14 cellular contexts compared by ENCODE assay signal in the genomic region with DNA sequence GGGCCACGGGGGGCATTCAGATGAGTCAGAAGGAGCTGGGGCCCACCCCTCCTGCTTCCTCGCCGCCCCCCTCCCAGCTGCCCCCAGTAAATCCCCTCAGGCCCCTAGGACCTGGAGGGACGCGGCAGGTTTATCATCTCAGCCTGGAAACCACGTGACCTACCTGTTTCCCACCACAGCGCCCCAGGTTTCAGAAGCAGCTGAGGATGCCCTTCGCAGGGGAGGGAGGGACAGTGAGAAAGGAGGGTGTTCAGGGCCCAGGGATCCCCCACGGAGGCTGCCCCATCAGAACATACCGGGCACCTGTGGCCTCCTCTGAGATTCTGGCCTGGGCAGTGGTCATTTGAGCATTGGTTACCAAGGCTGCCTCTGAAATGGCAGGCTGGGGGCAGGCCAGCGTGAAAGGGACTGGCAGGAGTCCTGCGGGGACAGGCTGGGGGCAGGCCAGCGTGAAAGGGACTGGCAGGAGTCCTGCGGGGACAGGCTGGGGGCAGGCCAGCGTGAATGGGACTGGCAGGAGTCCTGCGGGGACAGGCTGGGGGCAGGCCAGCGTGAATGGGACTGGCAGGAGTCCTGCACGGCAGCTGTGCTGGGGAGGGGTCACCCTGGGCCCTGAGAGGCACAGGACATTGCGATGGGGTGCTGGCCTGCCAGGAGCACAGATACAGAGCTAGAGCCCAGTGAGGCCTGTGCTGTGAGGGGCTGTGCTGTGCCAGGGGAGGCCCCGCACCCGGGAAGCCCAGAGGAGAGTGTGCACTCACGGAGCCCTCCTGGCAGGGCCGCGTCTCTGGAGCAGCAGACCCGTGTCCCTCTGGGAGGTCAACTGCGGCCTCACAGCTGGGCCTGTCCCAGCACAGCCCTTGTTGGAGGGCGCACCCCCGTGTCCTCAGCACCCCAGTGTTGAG. TPM values are rescaled to one million over a fixed set of nuclear protein-coding genes. Genes with fewer than 3 reads are reported as not detected.
DNase-seq lines count a peak whose midpoint lies in the region; ATAC-seq and TF ChIP-seq lines count a peak whose summit lies in the region.
"Had no signal": no experiment of that assay in that cellular context is flagged by ENCODE, and none has a peak within 500 bp of the region (broad histone marks: within the 10 kb centered on the region; RNA-seq: fewer than 3 reads in every experiment).

No MANE protein-coding gene starts in this region.

- TF ChIP-seq CTCF in type B pancreatic cell (conservative IDR thresholded peaks at IDR 0.05): no peak

- H3K4me1 Mint-ChIP-seq in activated CD4-positive, alpha-beta memory T cell treated with anti-CD3 and anti-CD28 coated beads for 36 hours (ENCODE audit: low read depth): peaks cover 2% of the 10 kb centered on the region
- no peaks in the 10 kb centered on the region for H3K4me1 Mint-ChIP-seq in activated CD4-positive, alpha-beta memory T cell treated with anti-CD3 and anti-CD28 coated beads, Interleukin-2, amount 10 ng/mL, durations not matched to agents 7 days and 5 days
- H3K4me1 Mint-ChIP-seq in type B pancreatic cell (ENCODE audit: unreplicated experiment): peaks cover 13% of the 10 kb centered on the region

- POLR2A ChIA-PET in activated CD4-positive, alpha-beta memory T cell treated with anti-CD3 and anti-CD28 coated beads for 36 hours (lab: Charles Lee): no interaction called here
- POLR2A ChIA-PET in activated CD4-positive, alpha-beta memory T cell treated with anti-CD3 and anti-CD28 coated beads, Interleukin-2, amount 10 ng/mL, durations not matched to agents 7 days and 5 days (lab: Charles Lee): no interaction called here

- no peak overlapping the region for H3K27ac Mint-ChIP-seq in activated CD4-positive, alpha-beta memory T cell treated with anti-CD3 and anti-CD28 coated beads for 36 hours
- H3K27ac Mint-ChIP-seq in activated CD4-positive, alpha-beta memory T cell treated with anti-CD3 and anti-CD28 coated beads, Interleukin-2, amount 10 ng/mL, durations not matched to agents 7 days and 5 days: no peak overlapping the region
- H3K27ac Mint-ChIP-seq in type B pancreatic cell: no peak overlapping the region
- H3K27ac Mint-ChIP-seq: activated naive CD4-positive, alpha-beta T cell treated with anti-CD3 and anti-CD28 coated beads for 36 hours; natural killer cell treated with Interleukin-12 subunit alpha and Interleukin-12 subunit beta and Interleukin-15 and Interleukin-18, amount 100 ng/mL, for 72 hours had no signal

- no peaks in the 10 kb centered on the region for H3K36me3 Mint-ChIP-seq in activated CD4-positive, alpha-beta memory T cell treated with anti-CD3 and anti-CD28 coated beads for 36 hours
- H3K36me3 Mint-ChIP-seq in activated CD4-positive, alpha-beta memory T cell treated with anti-CD3 and anti-CD28 coated beads, Interleukin-2, amount 10 ng/mL, durations not matched to agents 7 days and 5 days (ENCODE audit: low read depth): no peaks in the 10 kb centered on the region
- no peaks in the 10 kb centered on the region for H3K36me3 Mint-ChIP-seq in type B pancreatic cell
- H3K36me3 Mint-ChIP-seq: natural killer cell treated with Interleukin-12 subunit alpha and Interleukin-12 subunit beta and Interleukin-15 and Interleukin-18, amount 100 ng/mL, for 72 hours had no signal

- CTCF ChIA-PET in activated CD4-positive, alpha-beta memory T cell treated with anti-CD3 and anti-CD28 coated beads for 36 hours (lab: Charles Lee): no interaction called here
- CTCF ChIA-PET in activated CD4-positive, alpha-beta memory T cell treated with anti-CD3 and anti-CD28 coated beads, Interleukin-2, amount 10 ng/mL, durations not matched to agents 7 days and 5 days (lab: Charles Lee): no interaction called here

- no peaks in the 10 kb centered on the region for H3K9me3 Mint-ChIP-seq in activated CD4-positive, alpha-beta memory T cell treated with anti-CD3 and anti-CD28 coated beads for 36 hours
- H3K9me3 Mint-ChIP-seq in activated CD4-positive, alpha-beta memory T cell treated with anti-CD3 and anti-CD28 coated beads, Interleukin-2, amount 10 ng/mL, durations not matched to agents 7 days and 5 days: no peaks in the 10 kb centered on the region
- no peaks in the 10 kb centered on the region for H3K9me3 Mint-ChIP-seq in type B pancreatic cell
- H3K9me3 Mint-ChIP-seq: activated naive CD4-positive, alpha-beta T cell treated with anti-CD3 and anti-CD28 coated beads for 36 hours; natural killer cell treated with Interleukin-12 subunit alpha and Interleukin-12 subunit beta and Interleukin-15 and Interleukin-18, amount 100 ng/mL, for 72 hours had no signal

- peaks cover 4% of the 10 kb centered on the region for H3K27me3 Mint-ChIP-seq in activated CD4-positive, alpha-beta memory T cell treated with anti-CD3 and anti-CD28 coated beads for 36 hours
- H3K27me3 Mint-ChIP-seq in activated CD4-positive, alpha-beta memory T cell treated with anti-CD3 and anti-CD28 coated beads, Interleukin-2, amount 10 ng/mL, durations not matched to agents 7 days and 5 days: peaks cover 2% of the 10 kb centered on the region
- peaks cover 10% of the 10 kb centered on the region for H3K27me3 Mint-ChIP-seq in type B pancreatic cell

- intact Hi-C loops in activated CD4-positive, alpha-beta memory T cell treated with anti-CD3 and anti-CD28 coated beads for 36 hours (cut with micrococcal nuclease): no loop called here
- intact Hi-C loops in Right ventricle myocardium inferior (cut with DNase I): loop anchor here (1.0 kb wide), 1 partner anchor 76 kb away; a partner anchor contains a TSS

- DNase-seq in activated CD4-positive, alpha-beta memory T cell treated with anti-CD3 and anti-CD28 coated beads for 36 hours: peak; percentile 7
- DNase-seq in activated CD4-positive, alpha-beta memory T cell treated with anti-CD3 and anti-CD28 coated beads, Interleukin-2, amount 10 ng/mL, durations not matched to agents 7 days and 5 days: no peak
- DNase-seq in Right ventricle myocardium inferior (ENCODE audit: missing footprints): peak; percentile 82
- DNase-seq in mesenteric fat pad (ENCODE audit: low spot score): peak; percentile 88
- peak; percentile 68 for DNase-seq in type B pancreatic cell (ENCODE audit: extremely low spot score, unreplicated experiment)
- no peak for DNase-seq in DMS 273 treated with DMSO at 0.1 percent for 48 hours (lab: John Stamatoyannopoulos, UW)
- DNase-seq in NCI-H2107 treated with DMSO at 0.1 percent for 48 hours (lab: John Stamatoyannopoulos, UW; ENCODE audit: unreplicated experiment): no peak
- DNase-seq: activated CD4-positive, alpha-beta T cell treated with anti-CD3 and anti-CD28 coated beads, Interleukin-2, amount 50 U/mL, for 4 hours; activated naive CD4-positive, alpha-beta T cell treated with anti-CD3 and anti-CD28 coated beads for 36 hours; NCI-H2171 treated with DMSO at 0.1 percent for 48 hours; OCI-M1 had no signal

- no peak overlapping the region for H3K4me3 Mint-ChIP-seq in activated CD4-positive, alpha-beta memory T cell treated with anti-CD3 and anti-CD28 coated beads for 36 hours
- no peak overlapping the region for H3K4me3 Mint-ChIP-seq in activated CD4-positive, alpha-beta memory T cell treated with anti-CD3 and anti-CD28 coated beads, Interleukin-2, amount 10 ng/mL, durations not matched to agents 7 days and 5 days
- no peak overlapping the region for H3K4me3 Mint-ChIP-seq in type B pancreatic cell
- H3K4me3 Mint-ChIP-seq: activated naive CD4-positive, alpha-beta T cell treated with anti-CD3 and anti-CD28 coated beads for 36 hours; natural killer cell treated with Interleukin-12 subunit alpha and Interleukin-12 subunit beta and Interleukin-15 and Interleukin-18, amount 100 ng/mL, for 72 hours had no signal

- ATAC-seq in Right ventricle myocardium inferior (peak; percentile 88), HG03342 (IDR thresholded peaks at IDR 0.05; ENCODE audit: unreplicated experiment) (no peak)

RNA-seq across cellular contexts. Expression of a gene that starts 1.6 kb away (rescaled TPM):
- total RNA-seq in activated CD4-positive, alpha-beta memory T cell treated with anti-CD3 and anti-CD28 coated beads for 36 hours: under 1 TPM; 0.31 to 0.36 TPM
- total RNA-seq in activated CD4-positive, alpha-beta memory T cell treated with anti-CD3 and anti-CD28 coated beads, Interleukin-2, amount 10 ng/mL, durations not matched to agents 7 days and 5 days: under 1 TPM; 0.38 to 0.43 TPM
- total RNA-seq in Right ventricle myocardium inferior (0.30 TPM), mesenteric fat pad (1.1 TPM), type B pancreatic cell (ENCODE audit: low replicate concordance) (0.19 and 0.51 TPM in 2 replicates)
- total RNA-seq: activated naive CD4-positive, alpha-beta T cell treated with anti-CD3 and anti-CD28 coated beads for 36 hours had no signal

RNA-seq across cellular contexts. Expression of a gene that starts 33.9 kb away (rescaled TPM):
- total RNA-seq in activated CD4-positive, alpha-beta memory T cell treated with anti-CD3 and anti-CD28 coated beads for 36 hours: under 1 TPM; 0.65 to 0.93 TPM
- total RNA-seq in activated CD4-positive, alpha-beta memory T cell treated with anti-CD3 and anti-CD28 coated beads, Interleukin-2, amount 10 ng/mL, durations not matched to agents 7 days and 5 days: under 1 TPM; 0.23 to 0.58 TPM
- total RNA-seq in Right ventricle myocardium inferior: not detected
- total RNA-seq in mesenteric fat pad: not detected
- 0.19 and 0.29 TPM in 2 replicates for total RNA-seq in type B pancreatic cell (ENCODE audit: low replicate concordance)
- total RNA-seq: activated naive CD4-positive, alpha-beta T cell treated with anti-CD3 and anti-CD28 coated beads for 36 hours; T-helper 1 cell treated with Interleukin-12 subunit alpha and Interleukin-12 subunit beta and Interleukin-4 antibody, amounts not matched to agents 30 ng/mL and 1 ng/mL, for 36 hours had no signal

RNA-seq across cellular contexts. Expression of a gene that starts 48.1 kb away (rescaled TPM):
- 10 to 100 TPM; 47.4 to 47.6 TPM for total RNA-seq in activated CD4-positive, alpha-beta memory T cell treated with anti-CD3 and anti-CD28 coated beads for 36 hours
- total RNA-seq in activated CD4-positive, alpha-beta memory T cell treated with anti-CD3 and anti-CD28 coated beads, Interleukin-2, amount 10 ng/mL, durations not matched to agents 7 days and 5 days: 10 to 100 TPM; 17.2 to 17.9 TPM
- total RNA-seq in Right ventricle myocardium inferior (1.2 TPM), mesenteric fat pad (0.42 TPM), type B pancreatic cell (ENCODE audit: low replicate concordance) (not detected in 2 replicates)

RNA-seq across cellular contexts. Expression of a gene that starts 59.0 kb away (rescaled TPM):
- under 1 TPM; 0.10 to 0.12 TPM for total RNA-seq in activated CD4-positive, alpha-beta memory T cell treated with anti-CD3 and anti-CD28 coated beads for 36 hours
- total RNA-seq in activated CD4-positive, alpha-beta memory T cell treated with anti-CD3 and anti-CD28 coated beads, Interleukin-2, amount 10 ng/mL, durations not matched to agents 7 days and 5 days: under 1 TPM in 1 of 2 experiments, not detected in 1; 0.13 TPM
- total RNA-seq in Right ventricle myocardium inferior (not detected), mesenteric fat pad (not detected), type B pancreatic cell (ENCODE audit: low replicate concordance) (not detected in 2 replicates)
- total RNA-seq: activated naive CD4-positive, alpha-beta T cell treated with anti-CD3 and anti-CD28 coated beads for 36 hours; natural killer cell treated with Interleukin-12 subunit alpha and Interleukin-12 subunit beta and Interleukin-15 and Interleukin-18, amount 100 ng/mL, for 72 hours; T-helper 1 cell treated with Interleukin-12 subunit alpha and Interleukin-12 subunit beta and Interleukin-4 antibody, amounts not matched to agents 30 ng/mL and 1 ng/mL, for 36 hours had no signal

Comparison
In these comparisons a context has a peak if more than half of its experiments do, and no peak if none do; other contexts are left out.
1. DNase-seq: peak in activated CD4-positive, alpha-beta memory T cell treated with anti-CD3 and anti-CD28 coated beads for 36 hours (single experiment), Right ventricle myocardium inferior (single experiment), mesenteric fat pad (single experiment) and type B pancreatic cell (single experiment); none in activated CD4-positive, alpha-beta memory T cell treated with anti-CD3 and anti-CD28 coated beads, Interleukin-2, amount 10 ng/mL, durations not matched to agents 7 days and 5 days (single experiment), DMS 273 treated with DMSO at 0.1 percent for 48 hours (single experiment) and NCI-H2107 treated with DMSO at 0.1 percent for 48 hours (single experiment).